1 cellular context compared by ENCODE assay signal in genomic region chr2:156326488-156326887, GRCh38.
TF ChIP-seq lines count a peak whose summit lies in the region.

No MANE protein-coding gene starts in this region.

TF ChIP-seq in K562, 482 proteins besides CTCF, POLR2A, EP300 and RAD21:
- TF ChIP-seq ZNF407 (IDR thresholded peaks at IDR 0.05; ENCODE audit: low read depth): no peak
- TF ChIP-seq ZNF583 (CRISPR knock-in tag; IDR thresholded peaks at IDR 0.05): no peak
- peak; percentile 23; the same call in 1 of the 2 replicates for TF ChIP-seq ZNF512 (tag; IDR thresholded peaks at IDR 0.05)
TF ChIP-seq in K562: peak in this region for 1.
